Comparison of ENCODE assay signal across 8 cellular contexts in the genomic region with DNA sequence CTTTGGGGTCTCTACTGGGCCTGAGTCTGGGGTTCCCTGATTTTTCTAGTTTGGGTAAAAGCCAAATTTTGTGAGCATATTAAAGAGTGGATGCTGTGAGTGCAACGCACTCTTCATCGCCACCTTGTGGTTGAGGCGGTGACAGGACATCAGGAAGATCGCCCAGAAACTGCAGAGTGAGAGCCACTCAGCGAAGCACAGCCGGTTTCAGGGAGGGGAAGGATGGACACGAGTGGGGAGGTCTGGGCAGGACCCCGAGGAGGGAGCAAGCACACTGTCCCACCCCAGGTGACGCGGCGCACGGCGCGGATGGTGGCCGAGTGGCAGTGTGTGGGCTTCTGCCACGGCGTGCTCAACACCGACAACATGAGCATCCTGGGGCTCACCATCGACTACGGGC. TPM values are rescaled to one million over a fixed set of nuclear protein-coding genes. Genes with fewer than 3 reads are reported as not detected.
DNase-seq lines count a peak whose midpoint lies in the region; ATAC-seq and TF ChIP-seq lines count a peak whose summit lies in the region.

No MANE protein-coding gene starts in this region.

- intact Hi-C loops in testis (cut with DNase I; ENCODE audit: low total_unique reads) = loop anchor here (10.0 kb wide), 1 partner anchor 65 kb away; no protein-coding TSS in a partner anchor

- peak; percentile 76 for ATAC-seq in activated CD8-positive, alpha-beta T cell treated with anti-CD3 and anti-CD28 coated beads, Interleukin-2, amount 10 ng/mL, durations not matched to agents 7 days and 5 days
- peak; percentile 77 to 84 for ATAC-seq in naive thymus-derived CD8-positive, alpha-beta T cell
- ATAC-seq in GM21367 (IDR thresholded peaks at IDR 0.05; ENCODE audit: unreplicated experiment) = no peak

- no peaks in the 10 kb centered on the region for H3K27me3 ChIP-seq in testis

- H3K36me3 ChIP-seq in testis (ENCODE audit: low read depth, missing control alignments) = no peaks in the 10 kb centered on the region

- TF ChIP-seq CTCF in testis (IDR thresholded peaks at IDR 0.05) = peak; percentile 80 to 87 (median 85)

- H3K27me3 Mint-ChIP-seq in activated CD8-positive, alpha-beta T cell treated with anti-CD3 and anti-CD28 coated beads, Interleukin-2, amount 10 ng/mL, durations not matched to agents 7 days and 5 days (ENCODE audit: low read depth) = no peaks in the 10 kb centered on the region
- H3K27me3 Mint-ChIP-seq in naive thymus-derived CD8-positive, alpha-beta T cell = no peaks in the 10 kb centered on the region

- no peaks in the 10 kb centered on the region for H3K9me3 ChIP-seq in testis

- H3K27ac Mint-ChIP-seq in activated CD8-positive, alpha-beta T cell treated with anti-CD3 and anti-CD28 coated beads, Interleukin-2, amount 10 ng/mL, durations not matched to agents 7 days and 5 days = peak overlapping the region; percentile 53
- H3K27ac Mint-ChIP-seq in naive thymus-derived CD8-positive, alpha-beta T cell = peak overlapping the region; percentile 30 to 97 (median 80)

- DNase-seq in NCI-H82 (lab: John Stamatoyannopoulos, UW) (peak; percentile 65), NCI-H82 treated with DMSO at 0.1 percent for 48 hours (lab: John Stamatoyannopoulos, UW; ENCODE audit: unreplicated experiment) (no peak), NCI-H1694 (lab: John Stamatoyannopoulos, UW) (peak; percentile 67), epidermal melanocyte (ENCODE audit: insufficient read length, low spot score) (peak; percentile 88), testis (peak; percentile 78)
- DNase-seq in activated CD8-positive, alpha-beta T cell treated with anti-CD3 and anti-CD28 coated beads, Interleukin-2, amount 10 ng/mL, durations not matched to agents 7 days and 5 days = peak; percentile 80
- DNase-seq in naive thymus-derived CD8-positive, alpha-beta T cell = peak; percentile 47 to 81 (median 67)

- peak overlapping the region; percentile 50 to 56 for H3K27ac ChIP-seq in testis

- no peak overlapping the region for H3K4me3 Mint-ChIP-seq in activated CD8-positive, alpha-beta T cell treated with anti-CD3 and anti-CD28 coated beads, Interleukin-2, amount 10 ng/mL, durations not matched to agents 7 days and 5 days
- peak overlapping the region in 2 of 10 donors; percentile 0 to 68 for H3K4me3 Mint-ChIP-seq in naive thymus-derived CD8-positive, alpha-beta T cell

- no peaks in the 10 kb centered on the region for H3K9me3 Mint-ChIP-seq in activated CD8-positive, alpha-beta T cell treated with anti-CD3 and anti-CD28 coated beads, Interleukin-2, amount 10 ng/mL, durations not matched to agents 7 days and 5 days (ENCODE audit: insufficient read depth)
- H3K9me3 Mint-ChIP-seq in naive thymus-derived CD8-positive, alpha-beta T cell = no peaks in the 10 kb centered on the region

- no peak for TF ChIP-seq POLR2A in testis (IDR thresholded peaks at IDR 0.05)

- H3K4me1 Mint-ChIP-seq in activated CD8-positive, alpha-beta T cell treated with anti-CD3 and anti-CD28 coated beads, Interleukin-2, amount 10 ng/mL, durations not matched to agents 7 days and 5 days (ENCODE audit: low read depth) = peaks cover 14% of the 10 kb centered on the region
- peaks cover 16 to 42% (median 24%) of the 10 kb centered on the region in 4 donors for H3K4me1 Mint-ChIP-seq in naive thymus-derived CD8-positive, alpha-beta T cell

- peaks cover 32% of the 10 kb centered on the region for H3K4me1 ChIP-seq in testis

- no peak overlapping the region for H3K4me3 ChIP-seq in testis

- CTCF ChIA-PET in activated CD8-positive, alpha-beta T cell treated with anti-CD3 and anti-CD28 coated beads, Interleukin-2, amount 10 ng/mL, durations not matched to agents 7 days and 5 days (lab: Charles Lee) = interaction anchor here (2.4 kb wide), 1 partner anchor 61 kb away, joined by 15 read pairs; no protein-coding TSS in a partner anchor

- peaks cover 41% of the 10 kb centered on the region for H3K36me3 Mint-ChIP-seq in activated CD8-positive, alpha-beta T cell treated with anti-CD3 and anti-CD28 coated beads, Interleukin-2, amount 10 ng/mL, durations not matched to agents 7 days and 5 days (ENCODE audit: low read depth)
- H3K36me3 Mint-ChIP-seq in naive thymus-derived CD8-positive, alpha-beta T cell = peaks cover 4 to 54% (median 9%) of the 10 kb centered on the region in 3 donors

- 34 to 72% methylated on average over 7 to 20 of the region's 20 CpGs for WGBS in testis, 2 donors

- POLR2A ChIA-PET in activated CD8-positive, alpha-beta T cell treated with anti-CD3 and anti-CD28 coated beads, Interleukin-2, amount 10 ng/mL, durations not matched to agents 7 days and 5 days (lab: Charles Lee) = no interaction called here
- POLR2A ChIA-PET in naive thymus-derived CD8-positive, alpha-beta T cell (lab: Charles Lee) = no interaction called here

RNA-seq across cellular contexts. Expression of a gene that starts 9.1 kb away (rescaled TPM):
- 10 to 100 TPM; 23.6 to 24.4 TPM for total RNA-seq in activated CD8-positive, alpha-beta T cell treated with anti-CD3 and anti-CD28 coated beads, Interleukin-2, amount 10 ng/mL, durations not matched to agents 7 days and 5 days
- total RNA-seq in naive thymus-derived CD8-positive, alpha-beta T cell = 10 to 100 TPM; 40.3 to 42.4 TPM
- 1 to 10 TPM; 3.1 to 8.8 (median 5.2) TPM for polyA plus RNA-seq in naive thymus-derived CD8-positive, alpha-beta T cell
- 10 to 100 TPM; 57.9 to 66.8 TPM for total RNA-seq in testis
- 20.8 TPM for polyA plus RNA-seq in testis (ENCODE audit: insufficient read depth, low read depth, low replicate concordance)

RNA-seq across cellular contexts. Expression of a gene that starts 24.2 kb away (rescaled TPM):
- total RNA-seq in activated CD8-positive, alpha-beta T cell treated with anti-CD3 and anti-CD28 coated beads, Interleukin-2, amount 10 ng/mL, durations not matched to agents 7 days and 5 days = 100 to 1,000 TPM; 115 to 129 TPM
- 100 to 1,000 TPM; 103 to 113 TPM for total RNA-seq in naive thymus-derived CD8-positive, alpha-beta T cell
- polyA plus RNA-seq in naive thymus-derived CD8-positive, alpha-beta T cell = 10 to 100 TPM; 28.7 to 46.7 (median 31.2) TPM
- 10 to 100 TPM; 38.7 to 45.3 TPM for total RNA-seq in testis
- polyA plus RNA-seq in testis (ENCODE audit: insufficient read depth, low read depth, low replicate concordance) = 23.7 TPM

RNA-seq across cellular contexts. Expression of a gene that starts 34.9 kb away (rescaled TPM):
- 10 to 100 TPM; 53.2 to 58.1 TPM for total RNA-seq in activated CD8-positive, alpha-beta T cell treated with anti-CD3 and anti-CD28 coated beads, Interleukin-2, amount 10 ng/mL, durations not matched to agents 7 days and 5 days
- 100 to 1,000 TPM; 153 to 156 TPM for total RNA-seq in naive thymus-derived CD8-positive, alpha-beta T cell
- 10 to 100 TPM in 2 of 3 donors, 1 to 10 TPM in 1; 9.3 to 25.2 (median 17.3) TPM for polyA plus RNA-seq in naive thymus-derived CD8-positive, alpha-beta T cell
- total RNA-seq in testis = 100 to 1,000 TPM; 136 to 143 TPM
- polyA plus RNA-seq in testis (ENCODE audit: insufficient read depth, low read depth, low replicate concordance) = 40.2 TPM

RNA-seq across cellular contexts. Expression of a gene that starts 39.4 kb away (rescaled TPM):
- under 1 TPM in 1 of 2 experiments, not detected in 1; 0.10 TPM for total RNA-seq in activated CD8-positive, alpha-beta T cell treated with anti-CD3 and anti-CD28 coated beads, Interleukin-2, amount 10 ng/mL, durations not matched to agents 7 days and 5 days
- under 1 TPM; 0.25 to 0.26 TPM for total RNA-seq in naive thymus-derived CD8-positive, alpha-beta T cell
- not detected for polyA plus RNA-seq in naive thymus-derived CD8-positive, alpha-beta T cell
- 1 to 10 TPM; 5.3 to 6.3 TPM for total RNA-seq in testis
- polyA plus RNA-seq in testis (ENCODE audit: insufficient read depth, low read depth, low replicate concordance) = 2.0 TPM

RNA-seq across cellular contexts. Expression of a gene that starts 41.2 kb away (rescaled TPM):
- 10 to 100 TPM; 71.4 to 75.9 TPM for total RNA-seq in activated CD8-positive, alpha-beta T cell treated with anti-CD3 and anti-CD28 coated beads, Interleukin-2, amount 10 ng/mL, durations not matched to agents 7 days and 5 days
- 100 to 1,000 TPM; 107 to 114 TPM for total RNA-seq in naive thymus-derived CD8-positive, alpha-beta T cell
- 1 to 10 TPM; 5.4 to 7.8 (median 6.4) TPM for polyA plus RNA-seq in naive thymus-derived CD8-positive, alpha-beta T cell
- 10 to 100 TPM; 32.1 to 33.1 TPM for total RNA-seq in testis
- polyA plus RNA-seq in testis (ENCODE audit: insufficient read depth, low read depth, low replicate concordance) = 13.5 TPM
